In the genomic region with DNA sequence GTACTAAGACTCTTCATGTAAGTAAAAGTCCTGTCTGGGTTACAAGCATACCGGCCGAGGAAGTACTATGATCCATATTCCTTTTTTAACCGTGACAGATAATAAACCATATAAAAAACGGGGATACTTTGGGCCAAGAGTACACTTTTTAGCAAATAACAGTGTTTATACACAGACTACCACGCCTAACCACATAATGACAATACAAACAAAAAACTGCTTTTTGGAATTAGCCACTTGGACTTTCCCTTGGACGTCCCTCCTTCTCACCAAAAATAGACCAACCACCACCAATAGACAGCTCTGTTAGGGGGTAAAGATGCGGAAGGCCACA, we compare ENCODE assay signal across 1 cellular context.
TF ChIP-seq lines count a peak whose summit lies in the region.

No MANE protein-coding gene starts in this region.

TF ChIP-seq in SK-N-SH treated with all-trans-retinoic acid at 6 μM for 48 hours, 23 proteins besides CTCF, POLR2A, EP300 and RAD21 (continued from another document):
- TF ChIP-seq, protein P1, sequence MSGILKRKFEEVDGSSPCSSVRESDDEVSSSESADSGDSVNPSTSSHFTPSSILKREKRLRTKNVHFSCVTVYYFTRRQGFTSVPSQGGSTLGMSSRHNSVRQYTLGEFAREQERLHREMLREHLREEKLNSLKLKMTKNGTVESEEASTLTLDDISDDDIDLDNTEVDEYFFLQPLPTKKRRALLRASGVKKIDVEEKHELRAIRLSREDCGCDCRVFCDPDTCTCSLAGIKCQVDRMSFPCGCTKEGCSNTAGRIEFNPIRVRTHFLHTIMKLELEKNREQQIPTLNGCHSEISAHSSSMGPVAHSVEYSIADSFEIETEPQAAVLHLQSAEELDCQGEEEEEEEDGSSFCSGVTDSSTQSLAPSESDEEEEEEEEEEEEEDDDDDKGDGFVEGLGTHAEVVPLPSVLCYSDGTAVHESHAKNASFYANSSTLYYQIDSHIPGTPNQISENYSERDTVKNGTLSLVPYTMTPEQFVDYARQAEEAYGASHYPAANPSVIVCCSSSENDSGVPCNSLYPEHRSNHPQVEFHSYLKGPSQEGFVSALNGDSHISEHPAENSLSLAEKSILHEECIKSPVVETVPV (CRISPR knock-in tag; IDR thresholded peaks at IDR 0.05) = no peak
- no peak for TF ChIP-seq RARB (CRISPR knock-in tag; IDR thresholded peaks at IDR 0.05)
- no peak for TF ChIP-seq SNAI2 (CRISPR knock-in tag; IDR thresholded peaks at IDR 0.05)
- no peak for TF ChIP-seq TOX (CRISPR knock-in tag; IDR thresholded peaks at IDR 0.05; ENCODE audit: borderline replicate concordance)
- no peak for TF ChIP-seq ZFP30 (CRISPR knock-in tag; IDR thresholded peaks at IDR 0.05)
- no peak for TF ChIP-seq ARNTL (CRISPR knock-in tag; IDR thresholded peaks at IDR 0.05; ENCODE audit: borderline replicate concordance, low read depth)
- TF ChIP-seq ZC3H10 (CRISPR knock-in tag; IDR thresholded peaks at IDR 0.05) = no peak
- no peak for TF ChIP-seq PPARA (CRISPR knock-in tag; IDR thresholded peaks at IDR 0.05; ENCODE audit: borderline replicate concordance)
- TF ChIP-seq CSDC2 (CRISPR knock-in tag; IDR thresholded peaks at IDR 0.05) = no peak
- TF ChIP-seq, protein P2, sequence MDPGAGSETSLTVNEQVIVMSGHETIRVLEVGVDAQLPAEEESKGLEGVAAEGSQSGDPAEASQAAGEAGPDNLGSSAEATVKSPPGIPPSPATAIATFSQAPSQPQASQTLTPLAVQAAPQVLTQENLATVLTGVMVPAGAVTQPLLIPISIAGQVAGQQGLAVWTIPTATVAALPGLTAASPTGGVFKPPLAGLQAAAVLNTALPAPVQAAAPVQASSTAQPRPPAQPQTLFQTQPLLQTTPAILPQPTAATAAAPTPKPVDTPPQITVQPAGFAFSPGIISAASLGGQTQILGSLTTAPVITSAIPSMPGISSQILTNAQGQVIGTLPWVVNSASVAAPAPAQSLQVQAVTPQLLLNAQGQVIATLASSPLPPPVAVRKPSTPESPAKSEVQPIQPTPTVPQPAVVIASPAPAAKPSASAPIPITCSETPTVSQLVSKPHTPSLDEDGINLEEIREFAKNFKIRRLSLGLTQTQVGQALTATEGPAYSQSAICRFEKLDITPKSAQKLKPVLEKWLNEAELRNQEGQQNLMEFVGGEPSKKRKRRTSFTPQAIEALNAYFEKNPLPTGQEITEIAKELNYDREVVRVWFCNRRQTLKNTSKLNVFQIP (CRISPR knock-in tag; IDR thresholded peaks at IDR 0.05; ENCODE audit: borderline replicate concordance, low read depth) = no peak
